In the genomic region with DNA sequence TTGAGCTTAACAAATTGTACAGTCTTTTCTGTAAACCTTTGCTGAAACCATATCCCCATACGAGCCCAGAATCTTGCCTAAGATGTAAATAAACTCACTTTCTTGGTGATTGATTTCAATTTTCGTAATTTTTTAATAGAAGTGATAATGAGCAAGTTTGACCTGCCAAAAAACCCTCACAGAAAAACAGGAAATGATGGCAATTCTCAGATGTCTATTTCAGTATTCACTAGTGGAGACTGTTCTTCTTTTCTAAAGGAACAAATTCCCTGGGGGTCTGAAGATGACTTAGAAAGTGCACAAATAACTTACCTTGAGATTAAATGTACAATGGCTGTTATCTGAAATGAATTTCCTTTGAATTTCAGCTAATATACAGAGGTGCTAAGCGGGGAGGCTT, we compare ENCODE assay signal across 25 cellular contexts.
A peak's percentile ranks its signal among the peaks of the same experiment; 100 is the strongest.
DNase-seq lines count a peak whose midpoint lies in the region; ATAC-seq and TF ChIP-seq lines count a peak whose summit lies in the region.
"Had no signal": no experiment of that assay in that cellular context is flagged by ENCODE, and none has a peak within 500 bp of the region (broad histone marks: within the 10 kb centered on the region; RNA-seq: fewer than 3 reads in every experiment).

No MANE protein-coding gene starts in this region.

- no peaks in the 10 kb centered on the region for H3K36me3 ChIP-seq in testis (ENCODE audit: low read depth, missing control alignments)
- H3K36me3 ChIP-seq: uterus had no signal

- H3K27ac Mint-ChIP-seq in activated T-helper 2 cell treated with anti-CD3 and anti-CD28 coated beads, Interferon-gamma antibody, Interleukin-2, Interleukin-4, amounts not matched to agents 10 μg/mL and 5 μg/mL and 100 μg/mL, durations not matched to agents 14 hours and 24 hours and 36 hours = no peak overlapping the region
- H3K27ac Mint-ChIP-seq: activated naive CD4-positive, alpha-beta T cell treated with anti-CD3 and anti-CD28 coated beads, Interleukin-2, amount 50 U/mL, for 72 hours; CD4-positive, alpha-beta T cell; stimulated activated effector memory CD8-positive, alpha-beta T cell treated with anti-CD3 and anti-CD28 coated beads, Interleukin-12 subunit alpha, Interleukin-12 subunit beta, amount 100 ng/mL, for 72 hours; T-cell had no signal

- TF ChIP-seq CTCF in GM12865 (IDR thresholded peaks at IDR 0.05; ENCODE audit: insufficient read depth, low read depth, low read length, missing control alignments) = no peak
- no peak for TF ChIP-seq CTCF in testis (IDR thresholded peaks at IDR 0.05)

- DNase-seq in GM12865 (ENCODE audit: low read depth) (peak; percentile 44), germinal center (ENCODE audit: low spot score) (peak; percentile 2), testis (no peak), nucleus accumbens (lab: John Stamatoyannopoulos, UW) (no peak)
- no peak for DNase-seq in activated T-helper 2 cell treated with anti-CD3 and anti-CD28 coated beads, Interferon-gamma antibody, Interleukin-2, Interleukin-4, amounts not matched to agents 10 μg/mL and 5 μg/mL and 100 μg/mL, durations not matched to agents 14 hours and 24 hours and 36 hours (ENCODE audit: low spot score)
- DNase-seq: activated CD4-positive, alpha-beta T cell treated with anti-CD3 and anti-CD28 coated beads for 4 hours; CD4-positive, alpha-beta T cell; dorsolateral prefrontal cortex; GM23248; head of caudate nucleus; left cardiac atrium; mesenchymal stem cell; NCI-H187; NCI-H2227 treated with DMSO at 0.1 percent for 48 hours; NCI-H748 treated with DMSO at 0.1 percent for 48 hours; stimulated activated CD4-positive, alpha-beta T cell treated with anti-CD3 and anti-CD28 coated beads, Interleukin-1b, Interleukin-23, amount 100 ng/mL, for 48 hours; T-cell; uterus had no signal

- ATAC-seq in GM18870 (IDR thresholded peaks at IDR 0.05; ENCODE audit: unreplicated experiment) (peak; percentile 41), HG02885 (IDR thresholded peaks at IDR 0.05; ENCODE audit: poor library complexity, unreplicated experiment) (peak; percentile 59), HG03521 (IDR thresholded peaks at IDR 0.05; ENCODE audit: unreplicated experiment) (no peak)
- ATAC-seq: activated naive CD4-positive, alpha-beta T cell treated with anti-CD3 and anti-CD28 coated beads, Interleukin-2, amount 50 U/mL, for 72 hours; left cardiac atrium; stimulated activated effector memory CD8-positive, alpha-beta T cell treated with anti-CD3 and anti-CD28 coated beads, Interleukin-12 subunit alpha, Interleukin-12 subunit beta, amount 100 ng/mL, for 72 hours; T-cell had no signal

- no peaks in the 10 kb centered on the region for H3K4me1 ChIP-seq in testis
- H3K4me1 ChIP-seq: uterus had no signal

- H3K9me3 ChIP-seq in testis = no peaks in the 10 kb centered on the region
- H3K9me3 ChIP-seq: uterus had no signal

- no peak overlapping the region for H3K4me3 Mint-ChIP-seq in activated T-helper 2 cell treated with anti-CD3 and anti-CD28 coated beads, Interferon-gamma antibody, Interleukin-2, Interleukin-4, amounts not matched to agents 10 μg/mL and 5 μg/mL and 100 μg/mL, durations not matched to agents 14 hours and 24 hours and 36 hours (ENCODE audit: low read depth)
- H3K4me3 Mint-ChIP-seq: CD4-positive, alpha-beta T cell; central memory CD8-positive, alpha-beta T cell; stimulated activated effector memory CD8-positive, alpha-beta T cell treated with anti-CD3 and anti-CD28 coated beads, Interleukin-12 subunit alpha, Interleukin-12 subunit beta, amount 100 ng/mL, for 72 hours; T-cell had no signal

- no peak for TF ChIP-seq POLR2A in testis (IDR thresholded peaks at IDR 0.05)

- no peaks in the 10 kb centered on the region for H3K36me3 Mint-ChIP-seq in activated T-helper 2 cell treated with anti-CD3 and anti-CD28 coated beads, Interferon-gamma antibody, Interleukin-2, Interleukin-4, amounts not matched to agents 10 μg/mL and 5 μg/mL and 100 μg/mL, durations not matched to agents 14 hours and 24 hours and 36 hours (ENCODE audit: low read depth)
- H3K36me3 Mint-ChIP-seq: activated naive CD4-positive, alpha-beta T cell treated with anti-CD3 and anti-CD28 coated beads, Interleukin-2, amount 50 U/mL, for 72 hours; stimulated activated effector memory CD8-positive, alpha-beta T cell treated with anti-CD3 and anti-CD28 coated beads, Interleukin-12 subunit alpha, Interleukin-12 subunit beta, amount 100 ng/mL, for 72 hours; T-cell had no signal

- no peaks in the 10 kb centered on the region for H3K27me3 ChIP-seq in testis
- H3K27me3 ChIP-seq: dorsolateral prefrontal cortex, uterus had no signal

- H3K4me3 ChIP-seq in GM12865 (ENCODE audit: low read depth, low read length) (no peak overlapping the region), testis (no peak overlapping the region)
- H3K4me3 ChIP-seq: dorsolateral prefrontal cortex, GM23248, skin epidermis, uterus had no signal

- 77 to 80% methylated on average over 3 of the region's 3 CpGs for WGBS in testis, 2 donors

- intact Hi-C loops in testis (cut with DNase I; ENCODE audit: low total_unique reads) = no loop called here
- intact Hi-C loops in activated T-helper 2 cell treated with anti-CD3 and anti-CD28 coated beads, Interferon-gamma antibody, Interleukin-2, Interleukin-4, amounts not matched to agents 10 μg/mL and 5 μg/mL and 100 μg/mL, durations not matched to agents 14 hours and 24 hours and 36 hours (cut with micrococcal nuclease) = no loop called here

- peaks cover 1% of the 10 kb centered on the region for H3K4me1 Mint-ChIP-seq in activated T-helper 2 cell treated with anti-CD3 and anti-CD28 coated beads, Interferon-gamma antibody, Interleukin-2, Interleukin-4, amounts not matched to agents 10 μg/mL and 5 μg/mL and 100 μg/mL, durations not matched to agents 14 hours and 24 hours and 36 hours (ENCODE audit: low read depth)
- H3K4me1 Mint-ChIP-seq: stimulated activated effector memory CD8-positive, alpha-beta T cell treated with anti-CD3 and anti-CD28 coated beads, Interleukin-12 subunit alpha, Interleukin-12 subunit beta, amount 100 ng/mL, for 72 hours had no signal

- no peaks in the 10 kb centered on the region for H3K9me3 Mint-ChIP-seq in activated T-helper 2 cell treated with anti-CD3 and anti-CD28 coated beads, Interferon-gamma antibody, Interleukin-2, Interleukin-4, amounts not matched to agents 10 μg/mL and 5 μg/mL and 100 μg/mL, durations not matched to agents 14 hours and 24 hours and 36 hours
- H3K9me3 Mint-ChIP-seq: activated naive CD4-positive, alpha-beta T cell treated with anti-CD3 and anti-CD28 coated beads, Interleukin-2, amount 50 U/mL, for 72 hours; CD4-positive, alpha-beta T cell; central memory CD8-positive, alpha-beta T cell; stimulated activated effector memory CD8-positive, alpha-beta T cell treated with anti-CD3 and anti-CD28 coated beads, Interleukin-12 subunit alpha, Interleukin-12 subunit beta, amount 100 ng/mL, for 72 hours; T-cell had no signal

- H3K27me3 Mint-ChIP-seq in activated T-helper 2 cell treated with anti-CD3 and anti-CD28 coated beads, Interferon-gamma antibody, Interleukin-2, Interleukin-4, amounts not matched to agents 10 μg/mL and 5 μg/mL and 100 μg/mL, durations not matched to agents 14 hours and 24 hours and 36 hours (ENCODE audit: low read depth) = peaks cover 7% of the 10 kb centered on the region
- H3K27me3 Mint-ChIP-seq: CD4-positive, alpha-beta T cell; central memory CD8-positive, alpha-beta T cell; T-cell had no signal

- no peak overlapping the region for H3K27ac ChIP-seq in testis
- H3K27ac ChIP-seq: dorsolateral prefrontal cortex, GM23248, skin epidermis, uterus had no signal

Comparison
In these comparisons a context has a peak if more than half of its experiments do, and no peak if none do; other contexts are left out.
1. DNase-seq: peak in GM12865 (single experiment) and germinal center (single experiment); none in testis (single experiment), nucleus accumbens (0 of 56) and activated T-helper 2 cell treated with anti-CD3 and anti-CD28 coated beads, Interferon-gamma antibody, Interleukin-2, Interleukin-4, amounts not matched to agents 10 μg/mL and 5 μg/mL and 100 μg/mL, durations not matched to agents 14 hours and 24 hours and 36 hours (single experiment).